In genomic region chr1:21028520-21029145, GRCh38 we compare ENCODE assay signal across 30 cellular contexts.
"Had no signal": no experiment of that assay in that cellular context is flagged by ENCODE, and none has a peak within 500 bp of the region (broad histone marks: within the 10 kb centered on the region; RNA-seq: fewer than 3 reads in every experiment).

No MANE protein-coding gene starts in this region.

- H3K4me3 ChIP-seq: SK-N-MC had no signal

- H3K4me3 Mint-ChIP-seq: activated B cell treated with CpG ODN at 0.5 μM for 24 hours; activated CD4-positive, alpha-beta memory T cell treated with anti-CD3 and anti-CD28 coated beads for 36 hours; activated CD4-positive, alpha-beta T cell treated with anti-CD3 and anti-CD28 coated beads, Interleukin-2, amount 10 ng/mL, durations not matched to agents 7 days and 5 days; activated naive CD4-positive, alpha-beta T cell treated with anti-CD3 and anti-CD28 coated beads for 36 hours; activated naive CD8-positive, alpha-beta T cell; activated T-cell treated with anti-CD3 and anti-CD28 coated beads, Interleukin-2, amount 50 U/mL, for 4 hours; brain; T-cell had no signal

- ATAC-seq: activated T-cell treated with anti-CD3 and anti-CD28 coated beads, Interleukin-2, amount 50 U/mL, for 4 hours; Panc1; Right ventricle myocardium inferior; T-cell had no signal

- H3K9me3 Mint-ChIP-seq: activated B cell treated with CpG ODN at 0.5 μM for 24 hours; activated CD4-positive, alpha-beta memory T cell treated with anti-CD3 and anti-CD28 coated beads for 36 hours; activated naive CD4-positive, alpha-beta T cell treated with anti-CD3 and anti-CD28 coated beads for 36 hours; activated T-cell treated with anti-CD3 and anti-CD28 coated beads, Interleukin-2, amount 50 U/mL, for 4 hours; T-cell had no signal

- H3K27ac ChIP-seq: SK-N-MC had no signal

- H3K27me3 Mint-ChIP-seq: activated B cell treated with CpG ODN at 0.5 μM for 24 hours; activated CD4-positive, alpha-beta memory T cell treated with anti-CD3 and anti-CD28 coated beads for 36 hours; activated CD4-positive, alpha-beta T cell treated with anti-CD3 and anti-CD28 coated beads, Interleukin-2, amount 10 ng/mL, durations not matched to agents 7 days and 5 days; activated naive CD8-positive, alpha-beta T cell; brain; T-cell had no signal

- H3K36me3 Mint-ChIP-seq: activated CD4-positive, alpha-beta memory T cell treated with anti-CD3 and anti-CD28 coated beads for 36 hours had no signal

- FAIRE-seq: astrocyte, TTC549 had no signal

- H3K27ac Mint-ChIP-seq: activated B cell treated with CpG ODN at 0.5 μM for 24 hours; activated CD4-positive, alpha-beta memory T cell treated with anti-CD3 and anti-CD28 coated beads for 36 hours; activated CD4-positive, alpha-beta T cell treated with anti-CD3 and anti-CD28 coated beads, Interleukin-2, amount 10 ng/mL, durations not matched to agents 7 days and 5 days; activated naive CD4-positive, alpha-beta T cell treated with anti-CD3 and anti-CD28 coated beads for 36 hours; activated naive CD8-positive, alpha-beta T cell; T-cell had no signal

- DNase-seq: activated B cell treated with CpG ODN at 0.5 μM for 24 hours; activated CD4-positive, alpha-beta memory T cell treated with anti-CD3 and anti-CD28 coated beads for 36 hours; activated CD4-positive, alpha-beta T cell treated with anti-CD3 and anti-CD28 coated beads for 1 hour; activated CD4-positive, alpha-beta T cell treated with anti-CD3 and anti-CD28 coated beads, Interleukin-2, amount 10 ng/mL, durations not matched to agents 7 days and 5 days; activated CD8-positive, alpha-beta memory T cell treated with anti-CD3 and anti-CD28 coated beads for 24 hours; activated gamma-delta T cell; activated naive CD4-positive, alpha-beta T cell treated with anti-CD3 and anti-CD28 coated beads for 36 hours; activated T-cell treated with anti-CD3 and anti-CD28 coated beads, Interleukin-2, amount 50 U/mL, for 4 hours; amygdala; caudate nucleus; KG1; NCI-H1092; NCI-H1417; NCI-H1930; NCI-H2171; NCI-H2227 treated with DMSO at 0.1 percent for 48 hours; NCI-H526; NCI-H774; NK-92 treated with Interleukin-12 subunit alpha and Interleukin-12 subunit beta, amount 100 ng/mL, for 24 hours; RPMI8226; T-cell; T-helper 2 cell; T1000 had no signal
